ENCODE assay signal across 8 cellular contexts in the genomic region with DNA sequence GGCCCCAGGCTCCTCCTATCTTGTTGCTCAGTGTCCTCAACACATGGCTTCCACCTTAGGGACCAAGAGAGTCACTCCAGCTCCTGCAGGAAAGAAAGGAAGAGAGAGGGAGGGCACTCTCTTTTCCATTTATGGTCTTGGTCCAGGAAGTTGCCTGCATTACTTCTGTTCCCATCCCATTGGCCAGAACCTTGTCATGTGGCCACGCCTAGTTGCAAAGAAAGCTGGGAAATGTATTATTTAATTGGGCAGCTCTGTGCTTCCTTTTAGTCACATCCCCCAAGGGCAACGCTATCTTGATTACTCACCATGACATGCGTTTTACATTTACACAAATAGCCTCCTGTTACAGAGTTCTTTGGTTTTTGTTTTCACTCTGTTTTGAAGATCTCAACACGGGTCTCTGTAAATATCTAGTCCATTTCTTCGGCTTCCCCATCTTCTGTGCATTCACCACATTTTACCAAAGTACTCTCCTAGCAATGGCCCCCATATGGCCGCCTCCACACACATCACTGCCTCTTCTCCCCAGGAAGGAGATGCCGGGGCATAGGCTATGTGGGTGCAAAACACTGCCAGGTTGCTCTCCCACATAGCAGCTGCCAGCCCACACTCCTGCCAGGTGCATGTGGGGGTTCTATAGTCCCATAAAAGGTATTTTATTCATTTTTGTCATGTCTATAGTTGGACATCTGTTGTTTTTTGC. TPM values are rescaled to one million over a fixed set of nuclear protein-coding genes. Genes with fewer than 3 reads are reported as not detected.
A peak's percentile ranks its signal among the peaks of the same experiment; 100 is the strongest.
DNase-seq lines count a peak whose midpoint lies in the region; ATAC-seq and TF ChIP-seq lines count a peak whose summit lies in the region.

No MANE protein-coding gene starts in this region.

- peaks cover 5% of the 10 kb centered on the region for H3K9me3 Mint-ChIP-seq in type B pancreatic cell

- ATAC-seq in left cardiac atrium (peak; percentile 41 to 84), HG03175 (IDR thresholded peaks at IDR 0.05; ENCODE audit: unreplicated experiment) (no peak)

- intact Hi-C loops in left cardiac atrium (cut with DNase I), result loop anchor here in 1 of 2 donors (5.0 kb wide), 1 partner anchor 110 kb away; the partner anchor contains the start of gene NCOA3

- no peaks in the 10 kb centered on the region for H3K27me3 Mint-ChIP-seq in type B pancreatic cell

- TF ChIP-seq CTCF in WI38 (IDR thresholded peaks at IDR 0.05; ENCODE audit: low read depth, low read length) (no peak), type B pancreatic cell (conservative IDR thresholded peaks at IDR 0.05) (no peak)

- no peaks in the 10 kb centered on the region for H3K4me1 Mint-ChIP-seq in type B pancreatic cell (ENCODE audit: unreplicated experiment)

- H3K4me3 ChIP-seq in WI38 (ENCODE audit: low read depth, low read length), result peak overlapping the region; percentile 17; the same call in 1 of the 2 replicates

- DNase-seq in Daoy (ENCODE audit: low read depth), result peak; percentile 82
- DNase-seq in HuH-7.5 (ENCODE audit: low spot score), result peak; percentile 92
- peak; percentile 29 for DNase-seq in left cardiac atrium
- DNase-seq in type B pancreatic cell (ENCODE audit: extremely low spot score, unreplicated experiment), result no peak
- no peak for DNase-seq in cerebellum (ENCODE audit: low spot score)
- no peak for DNase-seq in NCI-H1694 treated with DMSO at 0.1 percent for 48 hours (lab: John Stamatoyannopoulos, UW)

- no peak overlapping the region for H3K4me3 Mint-ChIP-seq in type B pancreatic cell

- H3K36me3 Mint-ChIP-seq in type B pancreatic cell, result no peaks in the 10 kb centered on the region

- H3K27ac Mint-ChIP-seq in type B pancreatic cell, result peak overlapping the region; percentile 81

RNA-seq across cellular contexts. Expression of gene ZMYND8, which starts 35.7 kb away (rescaled TPM):
- 15.4 and 20.7 TPM in 2 replicates for total RNA-seq in Daoy (2014; rRNA removed; shearing (Covaris generic))
- 10 to 100 TPM; 22.6 to 27.5 TPM for total RNA-seq in left cardiac atrium
- total RNA-seq in type B pancreatic cell (ENCODE audit: low replicate concordance), result 38.9 and 58.9 TPM in 2 replicates
- 39.7 TPM for total RNA-seq in cerebellum

Comparison
In these comparisons a context has a peak if more than half of its experiments do, and no peak if none do; other contexts are left out.
1. DNase-seq: peak in Daoy (single experiment), HuH-7.5 (single experiment) and left cardiac atrium (single experiment); none in type B pancreatic cell (single experiment), cerebellum (single experiment) and NCI-H1694 treated with DMSO at 0.1 percent for 48 hours (single experiment).